ENCODE assay signal across 8 cellular contexts in the genomic region with DNA sequence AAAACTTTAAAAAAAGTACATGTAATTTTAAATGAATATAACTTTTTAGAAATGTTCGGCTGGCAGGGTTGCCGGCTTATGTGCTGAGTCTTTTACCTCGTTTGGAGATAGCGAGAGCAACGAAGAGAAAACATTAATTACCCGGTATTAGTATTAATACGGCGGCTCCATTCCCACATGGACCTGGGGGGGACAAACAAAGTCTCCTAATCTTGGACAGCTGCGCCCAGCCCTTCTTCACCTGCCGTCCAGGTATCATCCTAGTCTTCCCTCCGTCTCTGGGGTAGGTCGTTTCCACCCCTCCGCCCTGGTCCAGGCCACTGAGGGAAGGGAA.
DNase-seq lines count a peak whose midpoint lies in the region; ATAC-seq lines count a peak whose summit lies in the region.

No MANE protein-coding gene starts in this region.

- H3K4me1 ChIP-seq in iPS-20b (ENCODE audit: insufficient read depth, low read length): peaks cover 19% of the 10 kb centered on the region
- peaks cover 26% of the 10 kb centered on the region for H3K4me1 ChIP-seq in stomach smooth muscle (ENCODE audit: control insufficient read depth, insufficient read depth, low read length)

- H3K36me3 ChIP-seq in iPS-20b (ENCODE audit: insufficient read depth, low read depth, low read length): 0 out of 2 replicates have a peak, but pooled peaks cover under 1% of the 10 kb centered on the region
- no peaks in the 10 kb centered on the region for H3K36me3 ChIP-seq in stomach smooth muscle (ENCODE audit: control insufficient read depth in 2 of 2, insufficient read depth in 2 of 2, low read length in 2 of 2)

- H3K27ac ChIP-seq in iPS-20b (ENCODE audit: low read length): no peak overlapping the region
- peak overlapping the region; percentile 76 for H3K27ac ChIP-seq in stomach smooth muscle (ENCODE audit: low read length)

- peak overlapping the region; percentile 85; the same call in 1 of the 2 replicates for H3K9ac ChIP-seq in iPS-20b (ENCODE audit: low read depth, low read length)
- H3K9ac ChIP-seq in stomach smooth muscle (ENCODE audit: low read length in 2 of 2): peak overlapping the region; percentile 92 to 94

- ATAC-seq in GM18867 (IDR thresholded peaks at IDR 0.05; ENCODE audit: unreplicated experiment) (no peak), GM21528 (IDR thresholded peaks at IDR 0.05; ENCODE audit: low FRiP score, unreplicated experiment) (no peak)

- peak overlapping the region; percentile 91 for H3K27ac Mint-ChIP-seq in activated naive CD8-positive, alpha-beta T cell

- H3K4me3 Mint-ChIP-seq in activated naive CD8-positive, alpha-beta T cell: peak overlapping the region; percentile 89

- H3K4me1 Mint-ChIP-seq in activated naive CD8-positive, alpha-beta T cell (ENCODE audit: low read depth): peaks cover 46% of the 10 kb centered on the region

- no peaks in the 10 kb centered on the region for H3K9me3 ChIP-seq in iPS-20b (ENCODE audit: insufficient read depth, low read depth, low read length)
- H3K9me3 ChIP-seq in stomach smooth muscle (ENCODE audit: control insufficient read depth in 2 of 2, low read length in 2 of 2): no peaks in the 10 kb centered on the region

- H3K4me3 ChIP-seq in iPS-20b (ENCODE audit: low read length) (peak overlapping the region; percentile 76), stomach smooth muscle (ENCODE audit: low read length in 2 of 2) (peak overlapping the region; percentile 83 to 84)

- DNase-seq in NCI-H510A treated with DMSO at 0.1 percent for 48 hours (lab: John Stamatoyannopoulos, UW) (peak; percentile 31), NCI-H510A (lab: John Stamatoyannopoulos, UW) (no peak), NCI-H2171 treated with DMSO at 0.1 percent for 48 hours (lab: John Stamatoyannopoulos, UW) (no peak)

- H3K9me3 Mint-ChIP-seq in activated naive CD8-positive, alpha-beta T cell (ENCODE audit: low read depth): no peaks in the 10 kb centered on the region

- H3K27me3 Mint-ChIP-seq in activated naive CD8-positive, alpha-beta T cell: no peaks in the 10 kb centered on the region

- H3K27me3 ChIP-seq in iPS-20b (ENCODE audit: insufficient read depth, low read length): no peaks in the 10 kb centered on the region
- no peaks in the 10 kb centered on the region for H3K27me3 ChIP-seq in stomach smooth muscle (ENCODE audit: control insufficient read depth in 1 of 2, insufficient read depth in 2 of 2, low read length in 2 of 2)

- peaks cover 2% of the 10 kb centered on the region for H3K36me3 Mint-ChIP-seq in activated naive CD8-positive, alpha-beta T cell
